Comparison of ENCODE assay signal across 8 cellular contexts in the genomic region with DNA sequence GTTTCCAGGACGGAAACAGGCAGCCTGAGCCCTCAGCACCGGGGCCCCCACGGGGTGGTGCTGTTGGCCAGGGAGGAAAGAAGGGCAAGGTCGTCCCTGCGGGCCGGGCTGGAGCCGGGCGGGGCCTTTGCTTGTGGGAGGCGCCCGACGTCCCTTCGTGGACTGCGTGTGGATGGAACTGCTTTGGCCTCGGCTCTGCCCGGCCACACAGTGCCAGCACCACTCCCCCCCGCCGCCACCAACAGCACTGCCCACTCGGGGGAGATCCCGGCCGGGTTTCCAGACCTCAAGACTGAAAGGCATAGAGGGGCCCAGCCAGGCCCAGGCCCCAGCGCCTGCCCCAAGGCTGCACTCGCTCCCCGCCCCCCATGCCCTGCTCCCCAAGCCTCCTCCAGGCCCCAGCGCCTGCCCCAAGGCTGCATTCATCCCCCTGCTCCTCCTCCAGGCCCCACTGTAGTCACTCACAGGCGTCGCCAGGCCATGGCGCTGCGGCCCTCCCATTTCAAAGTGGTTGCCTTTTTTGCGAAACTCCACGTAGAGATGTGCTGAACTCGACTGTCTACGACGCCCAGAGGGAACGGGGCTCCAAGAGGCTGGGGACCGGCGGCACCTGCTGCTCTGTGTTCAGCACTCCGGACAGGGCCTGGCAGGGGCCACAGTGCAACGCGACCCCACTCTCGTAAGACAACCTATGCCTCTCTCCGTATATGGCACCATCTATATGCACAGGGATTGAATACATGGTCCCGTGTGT. TPM values are rescaled to one million over a fixed set of nuclear protein-coding genes. Genes with fewer than 3 reads are reported as not detected.
A peak's percentile ranks its signal among the peaks of the same experiment; 100 is the strongest.
DNase-seq lines count a peak whose midpoint lies in the region; ATAC-seq and TF ChIP-seq lines count a peak whose summit lies in the region.

No MANE protein-coding gene starts in this region.

- in situ Hi-C loops in brain microvascular endothelial cell (cut with HindIII; ENCODE audit: low pct_ligation_motif_present, low sequenced_read_pairs): no loop called here

- H3K79me2 ChIP-seq in smooth muscle cell (ENCODE audit: low read depth): no peaks in the 10 kb centered on the region

- no peak overlapping the region for H2AFZ ChIP-seq in smooth muscle cell (ENCODE audit: low read depth)

- no peaks in the 10 kb centered on the region for H3K4me1 ChIP-seq in smooth muscle cell (ENCODE audit: low read depth)

- no peaks in the 10 kb centered on the region for H3K9me3 ChIP-seq in smooth muscle cell (replicated peaks; ENCODE audit: low read depth)

- peaks cover 5 to 19% (median 14%) of the 10 kb centered on the region in 3 donors for H3K36me3 Mint-ChIP-seq in immature natural killer cell

- H3K4me3 Mint-ChIP-seq in immature natural killer cell: no peak overlapping the region

- DNase-seq in AG10803 (ENCODE audit: low read depth) (peak; percentile 83), HL-60 (ENCODE audit: low read depth in 1 of 2, low spot score in 1 of 2) (peak; percentile 12 to 72), SW480 (ENCODE audit: low spot score) (peak; percentile 66), brain microvascular endothelial cell (peak; percentile 31), immature natural killer cell (peak; percentile 26 to 46 (median 41)), smooth muscle cell (lab: John Stamatoyannopoulos, UW; ENCODE audit: unreplicated experiment) (peak; percentile 43), NCI-H1048 (lab: John Stamatoyannopoulos, UW) (no peak)

- H3K36me3 ChIP-seq in brain microvascular endothelial cell (replicated peaks) (peaks cover 14% of the 10 kb centered on the region), smooth muscle cell (ENCODE audit: low read depth) (no peaks in the 10 kb centered on the region)

- H3K27me3 ChIP-seq in HL-60 (ENCODE audit: insufficient read depth, poor library complexity, severe bottlenecking) (no peaks in the 10 kb centered on the region), brain microvascular endothelial cell (replicated peaks) (no peaks in the 10 kb centered on the region), smooth muscle cell (ENCODE audit: low read depth) (no peaks in the 10 kb centered on the region)

- no peak overlapping the region for H3K27ac Mint-ChIP-seq in immature natural killer cell

- H3K27ac ChIP-seq in HL-60 (replicated peaks): no peak overlapping the region
- no peak overlapping the region for H3K27ac ChIP-seq in brain microvascular endothelial cell
- no peak overlapping the region for H3K27ac ChIP-seq in smooth muscle cell (ENCODE audit: low read depth)

- H3K27me3 Mint-ChIP-seq in immature natural killer cell (ENCODE audit: low read depth in 3 of 3): peaks cover 18 to 38% (median 21%) of the 10 kb centered on the region in 3 donors

- no peak overlapping the region for H3K4me3 ChIP-seq in AG10803 (ENCODE audit: low read length)
- no peak overlapping the region for H3K4me3 ChIP-seq in HL-60 (replicated peaks; ENCODE audit: insufficient read depth, low read length)
- H3K4me3 ChIP-seq in brain microvascular endothelial cell (ENCODE audit: low read depth, low read length): no peak overlapping the region
- no peak overlapping the region for H3K4me3 ChIP-seq in smooth muscle cell

- no peak overlapping the region for H3K9ac ChIP-seq in smooth muscle cell (ENCODE audit: low read depth)

- H3K4me1 Mint-ChIP-seq in immature natural killer cell: peaks cover 19 to 24% of the 10 kb centered on the region in 2 donors

- no peaks in the 10 kb centered on the region for H4K20me1 ChIP-seq in smooth muscle cell (ENCODE audit: low read depth)

- ATAC-seq in GM18870 (IDR thresholded peaks at IDR 0.05; ENCODE audit: unreplicated experiment): peak; percentile 53

- TF ChIP-seq CTCF in AG10803 (conservative IDR thresholded peaks at IDR 0.05; ENCODE audit: low read length): peak; percentile 80
- peak; percentile 42 for TF ChIP-seq CTCF in HL-60 (IDR thresholded peaks at IDR 0.05; ENCODE audit: insufficient read depth, low read length)
- peak; percentile 76 for TF ChIP-seq CTCF in brain microvascular endothelial cell (IDR thresholded peaks at IDR 0.05; ENCODE audit: low read depth, low read length, missing control alignments)
- peak; percentile 45 for TF ChIP-seq CTCF in smooth muscle cell (IDR thresholded peaks at IDR 0.05; ENCODE audit: borderline replicate concordance, insufficient read depth, poor library complexity, severe bottlenecking)

- peak overlapping the region; percentile 40 for H3K4me2 ChIP-seq in smooth muscle cell

- H3K9me3 Mint-ChIP-seq in immature natural killer cell: peaks cover 0 to 5% (median 0%) of the 10 kb centered on the region in 6 donors

- WGBS in smooth muscle cell (ENCODE audit: low lambda C conversion rate): 59% methylated on average over 35 of the region's 42 CpGs

- H3F3A ChIP-seq in smooth muscle cell (ENCODE audit: low read depth): no peaks in the 10 kb centered on the region

RNA-seq across cellular contexts. Expression of gene C13orf46, which starts 22.5 kb away (rescaled TPM):
- polyA plus RNA-seq in immature natural killer cell (1 to 10 TPM in 1 of 3 donors, under 1 TPM in 1, not detected in 1; 0.07 to 1.1 TPM), smooth muscle cell (0.26 and 0.87 TPM in 2 replicates)
- 5.8 TPM in 1 of 2 replicates, not detected in the other for total RNA-seq in smooth muscle cell
